ENCODE assay signal across 18 cellular contexts in genomic region chr11:125998267-125998666, GRCh38. TPM values are rescaled to one million over a fixed set of nuclear protein-coding genes. Genes with fewer than 3 reads are reported as not detected.
DNase-seq lines count a peak whose midpoint lies in the region; ATAC-seq and TF ChIP-seq lines count a peak whose summit lies in the region.
"Had no signal": no experiment of that assay in that cellular context is flagged by ENCODE, and none has a peak within 500 bp of the region (broad histone marks: within the 10 kb centered on the region; RNA-seq: fewer than 3 reads in every experiment).

No MANE protein-coding gene starts in this region.

- H3K27me3 Mint-ChIP-seq in endodermal cell (ENCODE audit: insufficient read depth) (no peaks in the 10 kb centered on the region), type B pancreatic cell (no peaks in the 10 kb centered on the region)
- H3K27me3 Mint-ChIP-seq: CD4-positive, alpha-beta memory T cell had no signal

- no peak for TF ChIP-seq POLR2A in IMR-90 (IDR thresholded peaks at IDR 0.05; ENCODE audit: low read depth, low read length)

- no peak overlapping the region for H2BK5ac ChIP-seq in IMR-90 (ENCODE audit: low read depth, low read length, poor library complexity, severe bottlenecking)
- H2BK5ac ChIP-seq in mesendoderm (ENCODE audit: low read length), result no peak overlapping the region

- no peak overlapping the region for H2AK9ac ChIP-seq in IMR-90 (replicated peaks; ENCODE audit: low read depth, low read length, poor library complexity)

- H4K5ac ChIP-seq in IMR-90 (ENCODE audit: low read depth, low read length) (no peak overlapping the region), mesendoderm (ENCODE audit: low read length) (no peak overlapping the region)

- H3K9me3 ChIP-seq in IMR-90 (ENCODE audit: control insufficient read depth, insufficient read depth, low read length), result no peaks in the 10 kb centered on the region
- no peaks in the 10 kb centered on the region for H3K9me3 ChIP-seq in endodermal cell (ENCODE audit: control insufficient read depth, low read length)
- H3K9me3 ChIP-seq: BLaER1 had no signal

- H3K4me1 Mint-ChIP-seq in endodermal cell (no peaks in the 10 kb centered on the region), type B pancreatic cell (ENCODE audit: unreplicated experiment) (peaks cover 3% of the 10 kb centered on the region)
- H3K4me1 Mint-ChIP-seq: CD14-positive monocyte had no signal

- no peak overlapping the region for H3K23ac ChIP-seq in IMR-90 (ENCODE audit: low read depth, low read length)
- H3K23ac ChIP-seq in mesendoderm (ENCODE audit: low read length), result no peak overlapping the region

- H3K9ac ChIP-seq in IMR-90 (ENCODE audit: low read depth, low read length), result no peak overlapping the region
- H3K9ac ChIP-seq in endodermal cell (ENCODE audit: extremely low read depth, low read length, poor library complexity, severe bottlenecking), result no peak overlapping the region
- no peak overlapping the region for H3K9ac ChIP-seq in mesendoderm (ENCODE audit: low read length)
- H3K9ac ChIP-seq: BLaER1 had no signal

- no peak for DNase-seq in IMR-90
- DNase-seq in endodermal cell, result peak; percentile 54
- DNase-seq in mesendoderm, result peak; percentile 52
- no peak for DNase-seq in type B pancreatic cell (ENCODE audit: extremely low spot score, unreplicated experiment)
- DNase-seq in cortex of kidney (lab: John Stamatoyannopoulos, UW), result no peak
- DNase-seq in effector CD8-positive, alpha-beta T cell (lab: John Stamatoyannopoulos, UW), result no peak
- DNase-seq in stimulated activated CD4-positive, alpha-beta T cell treated with anti-CD3 and anti-CD28 coated beads, Interleukin-12 subunit alpha, Interleukin-12 subunit beta, amount 100 ng/mL, for 4 hours, result no peak
- DNase-seq: 8988T; CD4-positive, alpha-beta memory T cell; DMS79 treated with DMSO at 0.1 percent for 48 hours; GF-D8; GOT3; H9 had no signal

- no peak overlapping the region for H3K14ac ChIP-seq in IMR-90 (replicated peaks; ENCODE audit: low read depth, low read length)

- H3K9me1 ChIP-seq in IMR-90 (ENCODE audit: insufficient read depth, low read length), result no peaks in the 10 kb centered on the region

- no peak for TF ChIP-seq CTCF in IMR-90 (conservative IDR thresholded peaks at IDR 0.05; ENCODE audit: low read depth, low read length)
- TF ChIP-seq CTCF in endodermal cell (conservative IDR thresholded peaks at IDR 0.05), result no peak
- TF ChIP-seq CTCF in type B pancreatic cell (conservative IDR thresholded peaks at IDR 0.05), result no peak

- H3K27ac Mint-ChIP-seq in endodermal cell (no peak overlapping the region), type B pancreatic cell (peak overlapping the region; percentile 79)
- H3K27ac Mint-ChIP-seq: CD14-positive monocyte; CD4-positive, alpha-beta memory T cell; H9 had no signal

- no TSS peak for BruUV-seq in IMR-90 (replicated peaks; lab: Mats Ljungman, UMichigan)

- H3K56ac ChIP-seq in IMR-90 (ENCODE audit: extremely low read depth, insufficient read depth, low read length), result no peak overlapping the region
- no peak overlapping the region for H3K56ac ChIP-seq in mesendoderm (ENCODE audit: low read length)

- peaks cover 3% of the 10 kb centered on the region for H3K27me3 ChIP-seq in IMR-90 (ENCODE audit: control insufficient read depth, insufficient read depth, low read length)
- no peaks in the 10 kb centered on the region for H3K27me3 ChIP-seq in endodermal cell (ENCODE audit: control insufficient read depth, insufficient read depth, low read length, poor library complexity, severe bottlenecking)
- no peaks in the 10 kb centered on the region for H3K27me3 ChIP-seq in mesendoderm (ENCODE audit: insufficient read depth, low read length, poor library complexity)
- H3K27me3 ChIP-seq: BLaER1 had no signal

- H4K8ac ChIP-seq in IMR-90 (ENCODE audit: low read depth in 2 of 2, low read length in 2 of 2) (no peak overlapping the region), mesendoderm (ENCODE audit: low read depth, low read length) (no peak overlapping the region)

- CTCF ChIA-PET in IMR-90 (lab: Yijun Ruan, JAX), result no interaction called here

- H3K4me2 ChIP-seq in IMR-90 (ENCODE audit: low read depth, low read length) (no peak overlapping the region), mesendoderm (ENCODE audit: low read length) (no peak overlapping the region)
- H3K4me2 ChIP-seq: BLaER1 had no signal

- no peaks in the 10 kb centered on the region for H3K79me2 ChIP-seq in mesendoderm (ENCODE audit: control insufficient read depth, insufficient read depth, low read length)

- H3K4me3 Mint-ChIP-seq in endodermal cell (no peak overlapping the region), type B pancreatic cell (no peak overlapping the region)
- H3K4me3 Mint-ChIP-seq: CD14-positive monocyte; CD4-positive, alpha-beta memory T cell; H9 had no signal

- H4K91ac ChIP-seq in IMR-90 (ENCODE audit: insufficient read depth, low read depth, low read length), result no peak overlapping the region

- intact Hi-C loops in IMR-90 (cut with micrococcal nuclease), result no loop called here

- no peaks in the 10 kb centered on the region for H3K9me3 Mint-ChIP-seq in endodermal cell
- no peaks in the 10 kb centered on the region for H3K9me3 Mint-ChIP-seq in type B pancreatic cell
- H3K9me3 Mint-ChIP-seq: H9 had no signal

- no peak overlapping the region for H2BK20ac ChIP-seq in IMR-90 (ENCODE audit: low read depth, low read length)

- H3K4ac ChIP-seq in IMR-90 (ENCODE audit: low read depth, low read length) (no peak overlapping the region), mesendoderm (ENCODE audit: low read depth, low read length) (no peak overlapping the region)

- H3K36me3 Mint-ChIP-seq in endodermal cell (ENCODE audit: low read depth), result peaks cover 32% of the 10 kb centered on the region
- H3K36me3 Mint-ChIP-seq in type B pancreatic cell, result peaks cover 37% of the 10 kb centered on the region
- H3K36me3 Mint-ChIP-seq: CD14-positive monocyte had no signal

- H3K79me1 ChIP-seq in IMR-90 (ENCODE audit: low read depth in 1 of 2, low read length in 2 of 2) (no peaks in the 10 kb centered on the region), mesendoderm (ENCODE audit: low read length) (no peaks in the 10 kb centered on the region)

- in situ Hi-C loops in IMR-90 (cut with MboI; ENCODE audit: low sequenced_read_pairs), result no loop called here

- peak overlapping the region; percentile 33 for H2AFZ ChIP-seq in IMR-90 (replicated peaks; ENCODE audit: low read length, poor library complexity)

- H3K4me3 ChIP-seq in IMR-90 (ENCODE audit: insufficient read depth, low read depth, low read length) (no peak overlapping the region), endodermal cell (ENCODE audit: low read length) (no peak overlapping the region), mesendoderm (ENCODE audit: low read length) (no peak overlapping the region)
- H3K4me3 ChIP-seq: BLaER1 had no signal

- TF ChIP-seq RAD21 in IMR-90 (IDR thresholded peaks at IDR 0.05; ENCODE audit: low read length), result no peak

- 86% methylated on average over 1 of the region's 5 CpGs; no CpG with 5 or more reads in 1 of the 2 experiments for WGBS in IMR-90 (ENCODE audit: extremely low coverage in 2 of 2, insufficient read length in 1 of 2), 2 experiments
- 91 to 96% methylated on average over 5 of the region's 5 CpGs for WGBS in endodermal cell (ENCODE audit: insufficient coverage in 1 of 2, insufficient read length in 1 of 2), 2 experiments
- WGBS in mesendoderm (ENCODE audit: extremely low coverage, insufficient coverage, low lambda C conversion rate), result no CpG with 5 or more reads among the region's 5 CpGs

- no peak for ATAC-seq in IMR-90 (ENCODE audit: low read depth)
- ATAC-seq: HepG2 had no signal

- H2BK15ac ChIP-seq in IMR-90 (ENCODE audit: low read depth, low read length) (no peak overlapping the region), mesendoderm (replicated peaks; ENCODE audit: low read depth) (no peak overlapping the region)

- H3K36me3 ChIP-seq in IMR-90 (ENCODE audit: control insufficient read depth, insufficient read depth, low read length) (no peaks in the 10 kb centered on the region), endodermal cell (ENCODE audit: control insufficient read depth, insufficient read depth, low read length) (no peaks in the 10 kb centered on the region), mesendoderm (ENCODE audit: control insufficient read depth, insufficient read depth, low read length) (no peaks in the 10 kb centered on the region)
- H3K36me3 ChIP-seq: BLaER1 had no signal

- dilution Hi-C loops in IMR-90 (cut with HindIII; ENCODE audit: low sequenced_read_pairs, unreplicated experiment), result no loop called here

- H3K18ac ChIP-seq in IMR-90 (ENCODE audit: low read depth, low read length), result no peak overlapping the region
- H3K18ac ChIP-seq in mesendoderm (ENCODE audit: low read length), result no peak overlapping the region

- H3K4me1 ChIP-seq in IMR-90 (ENCODE audit: control insufficient read depth, insufficient read depth, low read length), result no peaks in the 10 kb centered on the region
- no peaks in the 10 kb centered on the region for H3K4me1 ChIP-seq in endodermal cell (ENCODE audit: control insufficient read depth, insufficient read depth, low read length)
- H3K4me1 ChIP-seq in mesendoderm (ENCODE audit: control insufficient read depth, low read depth, low read length), result peaks cover 2% of the 10 kb centered on the region

- no peak overlapping the region for H2BK120ac ChIP-seq in IMR-90 (ENCODE audit: low read depth, low read length)
- H2BK120ac ChIP-seq in mesendoderm (ENCODE audit: low read depth, low read length), result no peak overlapping the region

- no peak overlapping the region for H2AK5ac ChIP-seq in IMR-90 (ENCODE audit: low read depth, low read length)
- H2AK5ac ChIP-seq in mesendoderm (ENCODE audit: low read length), result no peak overlapping the region

- POLR2A ChIA-PET in IMR-90 (lab: Charles Lee; ENCODE audit: unreplicated experiment), result no interaction called here

- H4K20me1 ChIP-seq in IMR-90 (ENCODE audit: insufficient read depth, low read length), result no peaks in the 10 kb centered on the region
- H4K20me1 ChIP-seq: BLaER1 had no signal

- H3K27ac ChIP-seq in IMR-90 (ENCODE audit: insufficient read depth, low read length) (no peak overlapping the region), endodermal cell (ENCODE audit: low read depth, low read length) (no peak overlapping the region), mesendoderm (ENCODE audit: low read depth, low read length) (no peak overlapping the region)
- H3K27ac ChIP-seq: BLaER1 had no signal

TF ChIP-seq in IMR-90, 13 proteins besides CTCF, POLR2A, EP300 and RAD21 (continues in another document):
- TF ChIP-seq BHLHE40 (IDR thresholded peaks at IDR 0.05; ENCODE audit: low read depth, low read length), result no peak

RNA-seq across cellular contexts. Expression of gene VSIG10L2, which starts 52.4 kb away (rescaled TPM):
- total RNA-seq in IMR-90 (2012; rRNA removed), result under 0.01 TPM in 1 of 2 replicates, not detected in the other
- polyA plus RNA-seq in IMR-90 (2012; rRNA removed), result not detected in 2 replicates
- polyA plus RNA-seq in IMR-90 (2012; cell fraction: cytosol; rRNA removed), result not detected in 2 replicates
- polyA plus RNA-seq in IMR-90 (2012; cell fraction: nucleus; rRNA removed; ENCODE audit: low replicate concordance), result 0.14 TPM in 1 of 2 replicates, not detected in the other
- not detected for total RNA-seq in endodermal cell
- polyA plus RNA-seq in endodermal cell (2013, experiment 1 of 2), result not detected
- not detected for polyA plus RNA-seq in endodermal cell (2013, experiment 2 of 2)
- polyA plus RNA-seq in mesendoderm (2013, experiment 1 of 2), result not detected
- not detected for polyA plus RNA-seq in mesendoderm (2013, experiment 2 of 2)
- total RNA-seq in type B pancreatic cell (ENCODE audit: low replicate concordance), result 0.31 TPM in 1 of 2 replicates, not detected in the other
- total RNA-seq: A673; CD4-positive, alpha-beta memory T cell; H9; HepG2 had no signal
- polyA plus RNA-seq: AG04450; CD14-positive monocyte; CD4-positive, alpha-beta memory T cell had no signal

Comparison
In these comparisons a context has a peak if more than half of its experiments do, and no peak if none do; other contexts are left out.
1. DNase-seq: peak in endodermal cell (single experiment) and mesendoderm (single experiment); none in IMR-90 (single experiment), type B pancreatic cell (single experiment), cortex of kidney (single experiment), effector CD8-positive, alpha-beta T cell (single experiment) and stimulated activated CD4-positive, alpha-beta T cell treated with anti-CD3 and anti-CD28 coated beads, Interleukin-12 subunit alpha, Interleukin-12 subunit beta, amount 100 ng/mL, for 4 hours (single experiment).